18 cellular contexts compared by ENCODE assay signal in the genomic region with DNA sequence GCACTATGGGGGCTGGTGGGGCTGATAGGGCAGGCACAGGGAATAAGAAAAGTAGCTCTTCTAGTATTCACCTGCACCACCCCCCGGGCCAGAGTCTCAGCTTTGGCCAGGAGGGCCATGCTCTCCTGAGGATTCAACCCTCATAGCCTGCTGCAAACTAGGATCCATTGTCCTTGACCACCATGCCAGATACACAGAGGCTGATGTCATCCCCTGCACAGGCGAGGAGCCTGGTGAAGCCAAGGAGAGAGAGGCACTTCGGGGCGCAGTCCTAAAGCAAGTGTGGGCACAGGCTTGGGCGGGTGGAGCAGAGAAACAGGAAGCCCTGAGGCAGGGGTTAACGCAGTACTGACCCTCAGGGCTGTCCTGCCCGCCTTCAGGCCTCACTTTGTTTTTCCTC. TPM values are rescaled to one million over a fixed set of nuclear protein-coding genes. Genes with fewer than 3 reads are reported as not detected.
A peak's percentile ranks its signal among the peaks of the same experiment; 100 is the strongest.
DNase-seq lines count a peak whose midpoint lies in the region; ATAC-seq lines count a peak whose summit lies in the region.
"Had no signal": no experiment of that assay in that cellular context is flagged by ENCODE, and none has a peak within 500 bp of the region (broad histone marks: within the 10 kb centered on the region; RNA-seq: fewer than 3 reads in every experiment).

No MANE protein-coding gene starts in this region.

- no peaks in the 10 kb centered on the region for H3K27me3 ChIP-seq in duodenal mucosa (ENCODE audit: control insufficient read depth in 1 of 2, insufficient read depth in 2 of 2, low read length in 2 of 2)
- H3K27me3 ChIP-seq: BLaER1, neutrophil had no signal

- H3K9me3 ChIP-seq in duodenal mucosa (ENCODE audit: control insufficient read depth in 1 of 2, low read length in 2 of 2) = no peaks in the 10 kb centered on the region
- H3K9me3 ChIP-seq: A549, BLaER1, neutrophil had no signal

- H3K4me1 Mint-ChIP-seq in activated naive CD8-positive, alpha-beta T cell (ENCODE audit: low read depth) = no peaks in the 10 kb centered on the region
- H3K4me1 Mint-ChIP-seq in activated naive CD8-positive, alpha-beta T cell treated with anti-CD3 and anti-CD28 coated beads, Interleukin-2, amount 50 U/mL, for 24 hours = peaks cover 4% of the 10 kb centered on the region

- H3K9me3 Mint-ChIP-seq in activated naive CD8-positive, alpha-beta T cell (ENCODE audit: low read depth) = no peaks in the 10 kb centered on the region
- H3K9me3 Mint-ChIP-seq in activated naive CD8-positive, alpha-beta T cell treated with anti-CD3 and anti-CD28 coated beads, Interleukin-2, amount 50 U/mL, for 24 hours = no peaks in the 10 kb centered on the region

- H3K9ac ChIP-seq in duodenal mucosa (ENCODE audit: low read depth in 1 of 2, low read length in 2 of 2) = no peak overlapping the region
- H3K9ac ChIP-seq: BLaER1 had no signal

- H3K27ac Mint-ChIP-seq in activated naive CD8-positive, alpha-beta T cell = peak overlapping the region; percentile 54
- no peak overlapping the region for H3K27ac Mint-ChIP-seq in activated naive CD8-positive, alpha-beta T cell treated with anti-CD3 and anti-CD28 coated beads, Interleukin-2, amount 50 U/mL, for 24 hours

- H3K4me3 ChIP-seq in duodenal mucosa (ENCODE audit: low read depth in 1 of 2, low read length in 2 of 2) = no peak overlapping the region
- H3K4me3 ChIP-seq: A549, BLaER1, coronary artery had no signal

- H3K27ac ChIP-seq in duodenal mucosa (ENCODE audit: low read depth, low read length) (peak overlapping the region; percentile 4), temporal lobe (ENCODE audit: low read depth, low read length) (peak overlapping the region; percentile 93)
- H3K27ac ChIP-seq: A549, BLaER1, neutrophil had no signal

- no peaks in the 10 kb centered on the region for H3K27me3 Mint-ChIP-seq in activated naive CD8-positive, alpha-beta T cell
- H3K27me3 Mint-ChIP-seq in activated naive CD8-positive, alpha-beta T cell treated with anti-CD3 and anti-CD28 coated beads, Interleukin-2, amount 50 U/mL, for 24 hours = no peaks in the 10 kb centered on the region

- no peak for ATAC-seq in activated naive CD8-positive, alpha-beta T cell treated with anti-CD3 and anti-CD28 coated beads, Interleukin-2, amount 50 U/mL, for 24 hours
- ATAC-seq in HG03039 (IDR thresholded peaks at IDR 0.05; ENCODE audit: unreplicated experiment) (no peak), GM18520 (IDR thresholded peaks at IDR 0.05; ENCODE audit: unreplicated experiment) (no peak)
- ATAC-seq: A549 had no signal

- peaks cover 45 to 93% of the 10 kb centered on the region in 2 donors for H3K36me3 ChIP-seq in duodenal mucosa (ENCODE audit: control insufficient read depth in 1 of 2, insufficient read depth in 2 of 2, low read length in 2 of 2)

- H3K4me3 Mint-ChIP-seq in activated naive CD8-positive, alpha-beta T cell = no peak overlapping the region
- no peak overlapping the region for H3K4me3 Mint-ChIP-seq in activated naive CD8-positive, alpha-beta T cell treated with anti-CD3 and anti-CD28 coated beads, Interleukin-2, amount 50 U/mL, for 24 hours

- H3K4me1 ChIP-seq in duodenal mucosa (ENCODE audit: control insufficient read depth in 1 of 2, insufficient read depth in 2 of 2, low read length in 2 of 2) = peaks cover 55 to 57% of the 10 kb centered on the region in 2 donors
- H3K4me1 ChIP-seq: A549, BLaER1 had no signal

- DNase-seq in activated naive CD8-positive, alpha-beta T cell treated with anti-CD3 and anti-CD28 coated beads, Interleukin-2, amount 50 U/mL, for 24 hours = no peak
- DNase-seq in pons (ENCODE audit: low spot score) = peak; percentile 57
- no peak for DNase-seq in GDM1 (lab: John Stamatoyannopoulos, UW)
- DNase-seq: activated effector memory CD4-positive, alpha-beta T cell treated with anti-CD3 and anti-CD28 coated beads, Interleukin-2, amount 50 U/mL, for 16 hours; H7; NCI-H1105 treated with DMSO at 0.1 percent for 48 hours; NCI-H2107; NCI-H524; stimulated activated CD4-positive, alpha-beta T cell treated with anti-CD3 and anti-CD28 coated beads, Interleukin-2, amount 100 ng/mL, for 24 hours had no signal

- no peaks in the 10 kb centered on the region for H3K36me3 Mint-ChIP-seq in activated naive CD8-positive, alpha-beta T cell
- H3K36me3 Mint-ChIP-seq in activated naive CD8-positive, alpha-beta T cell treated with anti-CD3 and anti-CD28 coated beads, Interleukin-2, amount 50 U/mL, for 24 hours (ENCODE audit: low read depth) = peaks cover 7% of the 10 kb centered on the region

RNA-seq across cellular contexts. Expression of gene TMEM53, which starts 29.5 kb away (rescaled TPM):
- 2.0 TPM for total RNA-seq in temporal lobe

RNA-seq across cellular contexts. Expression of gene ARMH1, which starts 29.7 kb away (rescaled TPM):
- total RNA-seq in temporal lobe = 3.2 TPM
